13 cellular contexts compared by ENCODE assay signal in genomic region chr2:190973726-190974628, GRCh38. TPM values are rescaled to one million over a fixed set of nuclear protein-coding genes. Genes with fewer than 3 reads are reported as not detected.
A peak's percentile ranks its signal among the peaks of the same experiment; 100 is the strongest.
DNase-seq lines count a peak whose midpoint lies in the region; ATAC-seq and TF ChIP-seq lines count a peak whose summit lies in the region.
"Had no signal": no experiment of that assay in that cellular context is flagged by ENCODE, and none has a peak within 500 bp of the region (broad histone marks: within the 10 kb centered on the region; RNA-seq: fewer than 3 reads in every experiment).

No MANE protein-coding gene starts in this region.

- H3K36me3 Mint-ChIP-seq in activated naive CD8-positive, alpha-beta T cell treated with anti-CD3 and anti-CD28 coated beads, Interleukin-2, amount 50 U/mL, for 24 hours (ENCODE audit: low read depth), result peaks cover 82% of the 10 kb centered on the region

- H3K27ac ChIP-seq in mesendoderm (ENCODE audit: low read depth, low read length) (no peak overlapping the region), brain microvascular endothelial cell (no peak overlapping the region), suprapubic skin (no peak overlapping the region)

- H3K4ac ChIP-seq in mesendoderm (ENCODE audit: low read depth, low read length), result no peak overlapping the region

- H2AK5ac ChIP-seq in mesendoderm (ENCODE audit: low read length), result no peak overlapping the region

- H3K79me2 ChIP-seq in mesendoderm (ENCODE audit: control insufficient read depth, insufficient read depth, low read length), result no peaks in the 10 kb centered on the region

- DNase-seq in NOMO-1 (lab: John Stamatoyannopoulos, UW; ENCODE audit: unreplicated experiment in 2 of 2) (peak; percentile 16 to 63), NOMO-1 treated with dmso at 0.1 percent for 144 hours (lab: John Stamatoyannopoulos, UW; ENCODE audit: unreplicated experiment) (no peak), mesendoderm (peak; percentile 73), brain microvascular endothelial cell (no peak), suprapubic skin (ENCODE audit: low spot score in 2 of 2) (no peak)
- DNase-seq in activated naive CD8-positive, alpha-beta T cell treated with anti-CD3 and anti-CD28 coated beads, Interleukin-2, amount 50 U/mL, for 24 hours, result no peak
- no peak for DNase-seq in stimulated activated naive CD4-positive, alpha-beta T cell (lab: John Stamatoyannopoulos, UW)
- DNase-seq: activated CD4-positive, CD25-positive, alpha-beta regulatory T cell; hippocampal formation; NCI-H1930; NK-92 treated with Interleukin-12 subunit alpha and Interleukin-12 subunit beta, amount 100 ng/mL, for 24 hours had no signal

- peak overlapping the region; percentile 52 for H3K27ac Mint-ChIP-seq in activated naive CD8-positive, alpha-beta T cell treated with anti-CD3 and anti-CD28 coated beads, Interleukin-2, amount 50 U/mL, for 24 hours

- H3K4me3 ChIP-seq in mesendoderm (ENCODE audit: low read length) (no peak overlapping the region), brain microvascular endothelial cell (ENCODE audit: low read depth, low read length) (no peak overlapping the region), suprapubic skin (no peak overlapping the region)

- no peak overlapping the region for H2BK120ac ChIP-seq in mesendoderm (ENCODE audit: low read depth, low read length)

- ATAC-seq in activated naive CD8-positive, alpha-beta T cell treated with anti-CD3 and anti-CD28 coated beads, Interleukin-2, amount 50 U/mL, for 24 hours, result no peak
- ATAC-seq: esophagus mucosa had no signal

- H3K36me3 ChIP-seq in mesendoderm (ENCODE audit: control insufficient read depth, insufficient read depth, low read length) (peaks cover 10% of the 10 kb centered on the region), brain microvascular endothelial cell (replicated peaks) (peaks cover 82% of the 10 kb centered on the region), suprapubic skin (peaks cover 82% of the 10 kb centered on the region)

- no CpG with 5 or more reads among the region's 11 CpGs for WGBS in mesendoderm (ENCODE audit: extremely low coverage, insufficient coverage, low lambda C conversion rate)
- WGBS in suprapubic skin, result 66% methylated on average over 11 of the region's 11 CpGs

- H3K9me3 ChIP-seq in suprapubic skin, result no peaks in the 10 kb centered on the region

- no peaks in the 10 kb centered on the region for H3K27me3 Mint-ChIP-seq in activated naive CD8-positive, alpha-beta T cell treated with anti-CD3 and anti-CD28 coated beads, Interleukin-2, amount 50 U/mL, for 24 hours

- H3K23ac ChIP-seq in mesendoderm (ENCODE audit: low read length), result no peak overlapping the region

- no peak overlapping the region for H3K56ac ChIP-seq in mesendoderm (ENCODE audit: low read length)

- H4K8ac ChIP-seq in mesendoderm (ENCODE audit: low read depth, low read length), result no peak overlapping the region

- peak; percentile 24 for TF ChIP-seq POLR2A in GM19099 (IDR thresholded peaks at IDR 0.05; ENCODE audit: extremely low read depth, insufficient read length, low read depth)
- TF ChIP-seq POLR2A in suprapubic skin (IDR thresholded peaks at IDR 0.05), result no peak

- TF ChIP-seq CTCF in brain microvascular endothelial cell (IDR thresholded peaks at IDR 0.05; ENCODE audit: low read depth, low read length, missing control alignments), result no peak
- no peak for TF ChIP-seq CTCF in suprapubic skin (IDR thresholded peaks at IDR 0.05)

- H3K9me3 Mint-ChIP-seq in activated naive CD8-positive, alpha-beta T cell treated with anti-CD3 and anti-CD28 coated beads, Interleukin-2, amount 50 U/mL, for 24 hours, result no peaks in the 10 kb centered on the region

- TF ChIP-seq EP300 in suprapubic skin (IDR thresholded peaks at IDR 0.05), result no peak

- peaks cover 42% of the 10 kb centered on the region for H3K4me1 Mint-ChIP-seq in activated naive CD8-positive, alpha-beta T cell treated with anti-CD3 and anti-CD28 coated beads, Interleukin-2, amount 50 U/mL, for 24 hours

- H4K5ac ChIP-seq in mesendoderm (ENCODE audit: low read length), result no peak overlapping the region

- H3K79me1 ChIP-seq in mesendoderm (ENCODE audit: low read length), result no peaks in the 10 kb centered on the region

- no peak overlapping the region for H3K18ac ChIP-seq in mesendoderm (ENCODE audit: low read length)

- H3K4me3 Mint-ChIP-seq in activated naive CD8-positive, alpha-beta T cell treated with anti-CD3 and anti-CD28 coated beads, Interleukin-2, amount 50 U/mL, for 24 hours, result no peak overlapping the region

- no peaks in the 10 kb centered on the region for H3K4me1 ChIP-seq in mesendoderm (ENCODE audit: control insufficient read depth, low read depth, low read length)
- peaks cover 11% of the 10 kb centered on the region for H3K4me1 ChIP-seq in suprapubic skin

- H3K27me3 ChIP-seq in mesendoderm (ENCODE audit: insufficient read depth, low read length, poor library complexity) (no peaks in the 10 kb centered on the region), brain microvascular endothelial cell (replicated peaks) (no peaks in the 10 kb centered on the region), suprapubic skin (no peaks in the 10 kb centered on the region)

- H2BK15ac ChIP-seq in mesendoderm (replicated peaks; ENCODE audit: low read depth), result no peak overlapping the region

- no peak overlapping the region for H3K9ac ChIP-seq in mesendoderm (ENCODE audit: low read length)

- H2BK5ac ChIP-seq in mesendoderm (ENCODE audit: low read length), result no peak overlapping the region

- in situ Hi-C loops in brain microvascular endothelial cell (cut with HindIII; ENCODE audit: low pct_ligation_motif_present, low sequenced_read_pairs), result no loop called here

- no peak overlapping the region for H3K4me2 ChIP-seq in mesendoderm (ENCODE audit: low read length)

RNA-seq across cellular contexts. Expression of gene STAT1, which starts 40.0 kb away (rescaled TPM):
- polyA plus RNA-seq in mesendoderm (2013, experiment 1 of 2), result 21.3 TPM
- 21.5 TPM for polyA plus RNA-seq in mesendoderm (2013, experiment 2 of 2)
- 10 to 100 TPM; 33.5 to 60.7 (median 37.6) TPM for total RNA-seq in suprapubic skin

Comparison
In these comparisons a context has a peak if more than half of its experiments do, and no peak if none do; other contexts are left out.
1. DNase-seq: peak in NOMO-1 (2 of 2) and mesendoderm (single experiment); none in NOMO-1 treated with dmso at 0.1 percent for 144 hours (single experiment), activated naive CD8-positive, alpha-beta T cell treated with anti-CD3 and anti-CD28 coated beads, Interleukin-2, amount 50 U/mL, for 24 hours (single experiment), brain microvascular endothelial cell (single experiment), stimulated activated naive CD4-positive, alpha-beta T cell (0 of 6) and suprapubic skin (0 of 2).